ENCODE assay signal across 15 cellular contexts in genomic region chrX:148271263-148271662, GRCh38.
"Had no signal": no experiment of that assay in that cellular context is flagged by ENCODE, and none has a peak within 500 bp of the region (broad histone marks: within the 10 kb centered on the region; RNA-seq: fewer than 3 reads in every experiment).

No MANE protein-coding gene starts in this region.

- H3K9me3 Mint-ChIP-seq: central memory CD8-positive, alpha-beta T cell had no signal

- H3K4me1 ChIP-seq: ascending aorta, colonic mucosa, left ventricle myocardium inferior, thyroid gland had no signal

- H3K27ac Mint-ChIP-seq: progenitor cell of endocrine pancreas; stimulated activated naive B cell treated with anti-CD40 and anti-IgM and Interleukin-4, amounts not matched to agents 10 μg/mL and 1 μg/mL and 100 μg/mL, for 72 hours had no signal

- H3K9me3 ChIP-seq: ascending aorta, colonic mucosa, left ventricle myocardium inferior, thyroid gland had no signal

- H3K4me3 ChIP-seq: ascending aorta, colonic mucosa, left ventricle myocardium inferior, thyroid gland had no signal

- H3K36me3 ChIP-seq: ascending aorta, colonic mucosa, left ventricle myocardium inferior, thyroid gland had no signal

- H3K27me3 ChIP-seq: ascending aorta, colonic mucosa, thyroid gland had no signal

- H3K36me3 Mint-ChIP-seq: stimulated activated naive B cell treated with anti-CD40 and anti-IgM and Interleukin-4, amounts not matched to agents 10 μg/mL and 1 μg/mL and 100 μg/mL, for 72 hours had no signal

- ATAC-seq: activated CD4-positive, CD25-positive, alpha-beta regulatory T cell treated with anti-CD3 and anti-CD28 coated beads, Interleukin-2, amount 50 U/mL, for 24 hours had no signal

- H3K27me3 Mint-ChIP-seq: activated naive CD4-positive, alpha-beta T cell treated with anti-CD3 and anti-CD28 coated beads, Interleukin-2, amount 10 ng/mL, durations not matched to agents 7 days and 5 days; central memory CD8-positive, alpha-beta T cell; progenitor cell of endocrine pancreas; stimulated activated naive B cell treated with anti-CD40 and anti-IgM and Interleukin-4, amounts not matched to agents 10 μg/mL and 1 μg/mL and 100 μg/mL, for 72 hours had no signal

- H3K4me3 Mint-ChIP-seq: activated naive CD4-positive, alpha-beta T cell treated with anti-CD3 and anti-CD28 coated beads, Interleukin-2, amount 10 ng/mL, durations not matched to agents 7 days and 5 days; central memory CD8-positive, alpha-beta T cell; neural crest cell; stimulated activated naive B cell treated with anti-CD40 and anti-IgM and Interleukin-4, amounts not matched to agents 10 μg/mL and 1 μg/mL and 100 μg/mL, for 72 hours had no signal

- DNase-seq: activated CD4-positive, alpha-beta T cell treated with anti-CD3 and anti-CD28 coated beads, Interleukin-2, amount 50 U/mL, for 1 hour; activated CD8-positive, alpha-beta memory T cell treated with anti-CD3 and anti-CD28 coated beads, Interleukin-2, amount 50 U/mL, for 4 hours; activated effector memory CD4-positive, alpha-beta T cell treated with Interleukin-2 at 50 U/mL for 16 hours; activated naive CD4-positive, alpha-beta T cell treated with anti-CD3 and anti-CD28 coated beads, Interleukin-2, amount 10 ng/mL, durations not matched to agents 7 days and 5 days; activated T-cell treated with anti-CD3 and anti-CD28 coated beads, Interleukin-2, amount 50 U/mL, for 48 hours; colonic mucosa; left ventricle myocardium inferior; mammary epithelial cell; stimulated activated naive B cell treated with anti-CD40 and anti-IgM and Interleukin-4, amounts not matched to agents 10 μg/mL and 1 μg/mL and 100 μg/mL, for 72 hours; thyroid gland had no signal

- H3K4me1 Mint-ChIP-seq: central memory CD8-positive, alpha-beta T cell; neural crest cell had no signal
